1 cellular context compared by ENCODE assay signal in genomic region chr6:29552512-29553051, GRCh38.
TF ChIP-seq lines count a peak whose summit lies in the region.

No MANE protein-coding gene starts in this region.

TF ChIP-seq in SK-N-SH treated with all-trans-retinoic acid at 6 μM for 48 hours, 23 proteins besides CTCF, POLR2A, EP300 and RAD21 (continued from another document):
- TF ChIP-seq OSR1 (CRISPR knock-in tag; IDR thresholded peaks at IDR 0.05) (no peak), CSRNP3 (CRISPR knock-in tag; IDR thresholded peaks at IDR 0.05) (no peak), TOX (CRISPR knock-in tag; IDR thresholded peaks at IDR 0.05; ENCODE audit: borderline replicate concordance) (no peak), ZC3H10 (CRISPR knock-in tag; IDR thresholded peaks at IDR 0.05) (no peak), POU6F1 (CRISPR knock-in tag; IDR thresholded peaks at IDR 0.05; ENCODE audit: borderline replicate concordance, low read depth) (no peak)
